Comparison of ENCODE assay signal across 8 cellular contexts in the genomic region with DNA sequence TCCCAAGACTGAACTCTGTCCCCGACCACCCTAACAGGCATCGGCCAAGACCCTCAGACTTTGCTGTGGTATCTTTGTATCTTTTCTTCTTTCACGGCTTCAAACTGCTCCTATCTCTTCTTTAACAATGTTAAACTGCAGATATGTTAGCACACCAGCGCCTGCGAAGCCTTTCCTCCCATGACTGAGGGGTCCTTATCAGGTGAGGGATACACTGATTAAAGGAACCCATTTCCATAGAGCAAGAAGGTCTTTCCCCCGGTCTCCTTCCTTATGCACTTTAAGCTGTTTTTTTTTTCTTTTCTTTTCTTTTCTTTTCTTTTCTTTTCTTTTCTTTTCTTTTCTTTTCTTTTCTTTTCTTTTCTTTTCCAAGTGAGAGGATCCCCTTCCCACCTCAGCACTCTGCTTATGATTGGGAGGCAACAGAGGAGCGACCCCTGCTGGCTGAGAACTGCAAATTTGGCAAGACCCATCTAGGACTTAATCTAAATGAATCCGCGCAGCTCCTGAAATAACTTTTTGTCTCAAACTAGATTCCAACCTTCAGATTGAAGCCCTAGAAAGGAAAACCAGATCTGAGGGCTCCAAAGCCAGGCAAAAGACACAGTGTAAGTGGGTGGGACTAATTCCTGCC.
A peak's percentile ranks its signal among the peaks of the same experiment; 100 is the strongest.
DNase-seq lines count a peak whose midpoint lies in the region; ATAC-seq, FAIRE-seq and TF ChIP-seq lines count a peak whose summit lies in the region.

No MANE protein-coding gene starts in this region.

- H3K9me1 ChIP-seq in keratinocyte (ENCODE audit: control insufficient read depth, extremely low read depth, insufficient read depth, low read length): no peaks in the 10 kb centered on the region

- no peaks in the 10 kb centered on the region for H3K36me3 ChIP-seq in BJ (ENCODE audit: control insufficient read depth, insufficient read depth, low read length)
- no peaks in the 10 kb centered on the region for H3K36me3 ChIP-seq in adipocyte (ENCODE audit: control insufficient read depth, insufficient read depth, low read length, severe bottlenecking)
- no peaks in the 10 kb centered on the region for H3K36me3 ChIP-seq in keratinocyte (ENCODE audit: control insufficient read depth in 2 of 2, extremely low read depth in 1 of 2, insufficient read depth in 2 of 2, low read length in 2 of 2)

- H3K4me3 ChIP-seq in BJ (ENCODE audit: low read depth, low read length) (no peak overlapping the region), adipocyte (ENCODE audit: low read length) (no peak overlapping the region), keratinocyte (ENCODE audit: control insufficient read depth in 2 of 3, extremely low read depth in 1 of 3, insufficient read depth in 2 of 3, low read depth in 1 of 3, low read length in 3 of 3) (no peak overlapping the region)

- H3K9ac ChIP-seq in adipocyte (ENCODE audit: low read length) (no peak overlapping the region), keratinocyte (ENCODE audit: control insufficient read depth, extremely low read depth, insufficient read depth, low read length) (no peak overlapping the region)

- POLR2A ChIA-PET in BJ (lab: Charles Lee) (no interaction called here), HEK293T (lab: Yijun Ruan, JAX) (no interaction called here)

- H3K4me1 ChIP-seq in adipocyte (ENCODE audit: control insufficient read depth, insufficient read depth, low read length) (peaks cover 4% of the 10 kb centered on the region), keratinocyte (ENCODE audit: control insufficient read depth, extremely low read depth, insufficient read depth, low read length) (no peaks in the 10 kb centered on the region)

- H3K4me2 ChIP-seq in keratinocyte (ENCODE audit: control insufficient read depth, extremely low read depth, insufficient read depth, low read depth, low read length): no peak overlapping the region

- no peak overlapping the region for H2AFZ ChIP-seq in keratinocyte (ENCODE audit: control insufficient read depth, low read length)

- no peak for FAIRE-seq in keratinocyte (lab: Jason Lieb, UNC)

- no peaks in the 10 kb centered on the region for H3K27me3 ChIP-seq in BJ (ENCODE audit: control insufficient read depth, insufficient read depth, low read length)
- peaks cover 16% of the 10 kb centered on the region for H3K27me3 ChIP-seq in adipocyte (replicated peaks; ENCODE audit: control insufficient read depth, insufficient read depth, low read length)
- no peaks in the 10 kb centered on the region for H3K27me3 ChIP-seq in keratinocyte (ENCODE audit: control insufficient read depth, extremely low read depth, insufficient read depth, low read length)

- H4K20me1 ChIP-seq in keratinocyte (ENCODE audit: control insufficient read depth, extremely low read depth, insufficient read depth, low read length): no peaks in the 10 kb centered on the region

- dilution Hi-C loops in keratinocyte (cut with MboI; ENCODE audit: extremely low pct_ligation_motif_present, low sequenced_read_pairs): no loop called here

- no peak for DNase-seq in BJ (ENCODE audit: low read depth)
- DNase-seq in HEK293T (ENCODE audit: extremely low spot score): peak; percentile 19
- peak; percentile 34 for DNase-seq in adipocyte (ENCODE audit: low read depth)
- peak; percentile 13 for DNase-seq in keratinocyte (ENCODE audit: low read depth, low spot score)
- no peak for DNase-seq in AG08396 (ENCODE audit: low spot score)

- ATAC-seq in HG02981 (IDR thresholded peaks at IDR 0.05; ENCODE audit: unreplicated experiment) (no peak), HG03196 (IDR thresholded peaks at IDR 0.05; ENCODE audit: unreplicated experiment) (no peak), GM19023 (IDR thresholded peaks at IDR 0.05; ENCODE audit: unreplicated experiment) (no peak)

- no peak overlapping the region for H3K27ac ChIP-seq in keratinocyte (ENCODE audit: control insufficient read depth, insufficient read depth, low read length)

- no peaks in the 10 kb centered on the region for H3K79me2 ChIP-seq in keratinocyte (ENCODE audit: control insufficient read depth, insufficient read depth, low read length)

- peak; percentile 51 for TF ChIP-seq CTCF in BJ (IDR thresholded peaks at IDR 0.05; ENCODE audit: insufficient read depth, low read depth, low read length)
- TF ChIP-seq CTCF in keratinocyte (optimal IDR thresholded peaks at IDR 0.05 in 1 of 3, IDR thresholded peaks at IDR 0.05 in 1 of 3, conservative IDR thresholded peaks at IDR 0.05 in 1 of 3; ENCODE audit: extremely low read depth in 1 of 3, insufficient read depth in 2 of 3, low read length in 3 of 3): peak; percentile 61 to 67 (median 62)

- H3K9me3 ChIP-seq in adipocyte (ENCODE audit: control insufficient read depth, low read length): peaks cover 12% of the 10 kb centered on the region
- no peaks in the 10 kb centered on the region for H3K9me3 ChIP-seq in keratinocyte (ENCODE audit: control insufficient read depth, low read depth, low read length)

- CTCF ChIA-PET in BJ (lab: Yijun Ruan, JAX) (interaction anchor here (0.6 to 4.8 kb wide), 7 partner anchors 25 to 1678 kb away, joined by 3 to 18 read pairs (median 4); no protein-coding TSS in a partner anchor), HEK293T (lab: Yijun Ruan, JAX) (interaction anchor here (0.8 kb wide), 1 partner anchor 731 kb away, joined by 4 read pairs; no protein-coding TSS in a partner anchor)

TF ChIP-seq in HEK293T, 16 proteins besides CTCF, POLR2A, EP300 and RAD21:
- TF ChIP-seq NFRKB (IDR thresholded peaks at IDR 0.05): no peak
- no peak for TF ChIP-seq FOXM1 (IDR thresholded peaks at IDR 0.05; ENCODE audit: borderline replicate concordance)
- TF ChIP-seq SP1 (IDR thresholded peaks at IDR 0.05): no peak
- TF ChIP-seq TARDBP (IDR thresholded peaks at IDR 0.05): no peak
- no peak for TF ChIP-seq ZNF384 (IDR thresholded peaks at IDR 0.05)
- no peak for TF ChIP-seq SUZ12 (IDR thresholded peaks at IDR 0.05)
- no peak for TF ChIP-seq CTBP1 (IDR thresholded peaks at IDR 0.05; ENCODE audit: borderline replicate concordance)
- no peak for TF ChIP-seq FOXK2 (IDR thresholded peaks at IDR 0.05)
- TF ChIP-seq LEF1 (IDR thresholded peaks at IDR 0.05; ENCODE audit: borderline replicate concordance): no peak
- TF ChIP-seq L3MBTL2 (conservative IDR thresholded peaks at IDR 0.05): no peak
- TF ChIP-seq FOXA1 (IDR thresholded peaks at IDR 0.05): no peak
- no peak for TF ChIP-seq HDGF (IDR thresholded peaks at IDR 0.05; ENCODE audit: borderline replicate concordance)
- TF ChIP-seq, protein P1, sequence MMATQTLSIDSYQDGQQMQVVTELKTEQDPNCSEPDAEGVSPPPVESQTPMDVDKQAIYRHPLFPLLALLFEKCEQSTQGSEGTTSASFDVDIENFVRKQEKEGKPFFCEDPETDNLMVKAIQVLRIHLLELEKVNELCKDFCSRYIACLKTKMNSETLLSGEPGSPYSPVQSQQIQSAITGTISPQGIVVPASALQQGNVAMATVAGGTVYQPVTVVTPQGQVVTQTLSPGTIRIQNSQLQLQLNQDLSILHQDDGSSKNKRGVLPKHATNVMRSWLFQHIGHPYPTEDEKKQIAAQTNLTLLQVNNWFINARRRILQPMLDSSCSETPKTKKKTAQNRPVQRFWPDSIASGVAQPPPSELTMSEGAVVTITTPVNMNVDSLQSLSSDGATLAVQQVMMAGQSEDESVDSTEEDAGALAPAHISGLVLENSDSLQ (IDR thresholded peaks at IDR 0.05): no peak

Comparison
In these comparisons a context has a peak if more than half of its experiments do, and no peak if none do; other contexts are left out.
1. DNase-seq: peak in HEK293T (single experiment), adipocyte (single experiment) and keratinocyte (single experiment); none in BJ (single experiment) and AG08396 (single experiment).